1 cellular context compared by ENCODE assay signal in the genomic region with DNA sequence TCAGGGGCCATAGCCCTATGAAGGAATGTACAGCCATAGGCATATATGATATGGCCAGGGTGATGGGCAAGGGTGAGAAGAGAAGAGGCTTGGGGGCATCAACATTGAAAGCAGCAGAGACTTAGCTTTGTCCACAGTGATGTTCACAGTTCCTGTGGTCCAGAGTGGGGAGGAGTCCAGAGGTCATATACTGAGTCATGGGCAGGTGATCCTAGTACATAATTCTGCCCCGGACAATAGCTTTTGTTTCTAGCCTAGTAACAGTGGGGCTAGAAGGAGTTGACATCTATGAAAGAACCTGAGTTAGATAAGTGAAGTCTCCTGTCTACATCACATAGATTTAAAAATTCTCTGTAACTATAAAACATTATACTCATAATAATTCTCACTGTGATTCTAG.
TF ChIP-seq lines count a peak whose summit lies in the region.

No MANE protein-coding gene starts in this region.

TF ChIP-seq in HepG2, 621 proteins besides CTCF, POLR2A, EP300 and RAD21 (continued from another document):
- TF ChIP-seq, protein P1, sequence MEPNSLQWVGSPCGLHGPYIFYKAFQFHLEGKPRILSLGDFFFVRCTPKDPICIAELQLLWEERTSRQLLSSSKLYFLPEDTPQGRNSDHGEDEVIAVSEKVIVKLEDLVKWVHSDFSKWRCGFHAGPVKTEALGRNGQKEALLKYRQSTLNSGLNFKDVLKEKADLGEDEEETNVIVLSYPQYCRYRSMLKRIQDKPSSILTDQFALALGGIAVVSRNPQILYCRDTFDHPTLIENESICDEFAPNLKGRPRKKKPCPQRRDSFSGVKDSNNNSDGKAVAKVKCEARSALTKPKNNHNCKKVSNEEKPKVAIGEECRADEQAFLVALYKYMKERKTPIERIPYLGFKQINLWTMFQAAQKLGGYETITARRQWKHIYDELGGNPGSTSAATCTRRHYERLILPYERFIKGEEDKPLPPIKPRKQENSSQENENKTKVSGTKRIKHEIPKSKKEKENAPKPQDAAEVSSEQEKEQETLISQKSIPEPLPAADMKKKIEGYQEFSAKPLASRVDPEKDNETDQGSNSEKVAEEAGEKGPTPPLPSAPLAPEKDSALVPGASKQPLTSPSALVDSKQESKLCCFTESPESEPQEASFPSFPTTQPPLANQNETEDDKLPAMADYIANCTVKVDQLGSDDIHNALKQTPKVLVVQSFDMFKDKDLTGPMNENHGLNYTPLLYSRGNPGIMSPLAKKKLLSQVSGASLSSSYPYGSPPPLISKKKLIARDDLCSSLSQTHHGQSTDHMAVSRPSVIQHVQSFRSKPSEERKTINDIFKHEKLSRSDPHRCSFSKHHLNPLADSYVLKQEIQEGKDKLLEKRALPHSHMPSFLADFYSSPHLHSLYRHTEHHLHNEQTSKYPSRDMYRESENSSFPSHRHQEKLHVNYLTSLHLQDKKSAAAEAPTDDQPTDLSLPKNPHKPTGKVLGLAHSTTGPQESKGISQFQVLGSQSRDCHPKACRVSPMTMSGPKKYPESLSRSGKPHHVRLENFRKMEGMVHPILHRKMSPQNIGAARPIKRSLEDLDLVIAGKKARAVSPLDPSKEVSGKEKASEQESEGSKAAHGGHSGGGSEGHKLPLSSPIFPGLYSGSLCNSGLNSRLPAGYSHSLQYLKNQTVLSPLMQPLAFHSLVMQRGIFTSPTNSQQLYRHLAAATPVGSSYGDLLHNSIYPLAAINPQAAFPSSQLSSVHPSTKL (CRISPR knock-in tag; IDR thresholded peaks at IDR 0.05) = peak; percentile 33; the same call in 1 of the 2 replicates
- no peak for TF ChIP-seq ZNF20 (CRISPR knock-in tag; IDR thresholded peaks at IDR 0.05)
- peak; percentile 72 for TF ChIP-seq SOX13 (IDR thresholded peaks at IDR 0.05)
- TF ChIP-seq SOX13 (CRISPR knock-in tag; conservative IDR thresholded peaks at IDR 0.05 in 1 of 2, IDR thresholded peaks at IDR 0.05 in 1 of 2) = peak in 1 of 2 experiments; percentile 74; a peak in 2 of 4 replicates
